9 cellular contexts compared by ENCODE assay signal in the genomic region with DNA sequence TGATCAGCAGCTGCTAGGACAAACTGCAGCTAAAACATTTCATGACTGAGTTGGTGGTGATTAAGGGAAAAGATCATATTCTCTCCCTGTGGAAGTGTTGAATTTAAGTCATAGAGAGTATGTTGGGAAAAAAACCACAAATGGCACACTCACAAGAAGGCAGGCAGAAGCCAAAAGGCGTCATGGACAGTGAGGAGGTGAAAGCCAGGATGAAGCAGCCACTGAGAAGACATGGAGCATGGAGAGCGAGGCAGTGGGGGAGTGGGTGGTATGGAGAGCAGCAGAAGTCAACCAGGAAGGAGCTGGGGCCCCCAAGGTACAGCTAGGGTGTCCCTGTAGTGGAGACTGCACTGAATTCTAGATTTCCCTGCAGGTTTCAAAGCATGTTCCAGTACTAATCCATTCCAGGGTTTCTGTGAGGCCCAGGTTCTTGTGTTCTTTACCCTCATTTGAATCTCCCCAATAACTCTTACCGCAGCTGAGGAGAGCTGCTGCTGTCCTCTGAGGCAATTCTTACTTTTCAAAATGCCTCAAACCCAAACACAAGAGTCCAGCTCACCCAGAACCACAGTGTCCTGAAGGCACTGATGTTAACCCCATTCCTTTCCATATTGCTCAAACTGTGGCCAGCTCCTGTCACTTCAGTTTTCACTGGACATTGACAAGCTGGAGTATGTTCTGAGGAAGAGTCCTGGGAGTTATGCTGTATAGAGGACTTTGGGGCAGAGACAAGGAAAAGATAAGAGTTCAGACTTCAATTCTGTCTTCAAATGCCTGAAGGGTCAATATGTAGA.
DNase-seq lines count a peak whose midpoint lies in the region; ATAC-seq lines count a peak whose summit lies in the region.
"Had no signal": no experiment of that assay in that cellular context is flagged by ENCODE, and none has a peak within 500 bp of the region (broad histone marks: within the 10 kb centered on the region; RNA-seq: fewer than 3 reads in every experiment).

No MANE protein-coding gene starts in this region.

- DNase-seq in DMS 273 (lab: John Stamatoyannopoulos, UW; ENCODE audit: unreplicated experiment) (peak; percentile 35), DMS 273 treated with DMSO at 0.1 percent for 48 hours (lab: John Stamatoyannopoulos, UW) (no peak), SK-N-MC (ENCODE audit: low read depth, low spot score) (peak; percentile 3), retina (peak; percentile 65), mucosa of gallbladder (ENCODE audit: low spot score) (no peak), Kasumi-1 (lab: John Stamatoyannopoulos, UW) (no peak)
- no peak for DNase-seq in effector memory CD8-positive, alpha-beta T cell

- peaks cover 3% of the 10 kb centered on the region for H3K36me3 Mint-ChIP-seq in effector memory CD8-positive, alpha-beta T cell (ENCODE audit: insufficient read depth)

- no peaks in the 10 kb centered on the region for H3K9me3 Mint-ChIP-seq in effector memory CD8-positive, alpha-beta T cell

- H3K27me3 Mint-ChIP-seq in effector memory CD8-positive, alpha-beta T cell, result peaks cover 60 to 70% of the 10 kb centered on the region in 2 donors

- peak; percentile 58 for ATAC-seq in HG02885 (IDR thresholded peaks at IDR 0.05; ENCODE audit: poor library complexity, unreplicated experiment)
- ATAC-seq in effector memory CD8-positive, alpha-beta T cell (replicated peaks), result no peak

- H3K27ac ChIP-seq in SK-N-MC, result no peak overlapping the region
- H3K27ac ChIP-seq: 22Rv1 had no signal

- H3K27ac Mint-ChIP-seq in effector memory CD8-positive, alpha-beta T cell, result no peak overlapping the region

- no peak overlapping the region for H3K9ac ChIP-seq in SK-N-MC (ENCODE audit: insufficient read length)

- no peak overlapping the region for H3K4me3 ChIP-seq in SK-N-MC

- no peak overlapping the region for H3K4me3 Mint-ChIP-seq in effector memory CD8-positive, alpha-beta T cell

- no peaks in the 10 kb centered on the region for H3K4me1 Mint-ChIP-seq in effector memory CD8-positive, alpha-beta T cell (ENCODE audit: low read depth in 2 of 2)

- no peaks in the 10 kb centered on the region for H3K36me3 ChIP-seq in SK-N-MC (ENCODE audit: insufficient read depth, low read length)

- H3K9me3 ChIP-seq in SK-N-MC (ENCODE audit: low read depth, low read length), result no peaks in the 10 kb centered on the region

Comparison
In these comparisons a context has a peak if more than half of its experiments do, and no peak if none do; other contexts are left out.
1. DNase-seq: peak in DMS 273 (single experiment), SK-N-MC (single experiment) and retina (single experiment); none in DMS 273 treated with DMSO at 0.1 percent for 48 hours (single experiment), mucosa of gallbladder (single experiment), effector memory CD8-positive, alpha-beta T cell (0 of 3) and Kasumi-1 (0 of 2).